8 cellular contexts compared by ENCODE assay signal in genomic region chr6:53651764-53652401, GRCh38. TPM values are rescaled to one million over a fixed set of nuclear protein-coding genes. Genes with fewer than 3 reads are reported as not detected.
DNase-seq lines count a peak whose midpoint lies in the region; ATAC-seq, FAIRE-seq and TF ChIP-seq lines count a peak whose summit lies in the region.

No MANE protein-coding gene starts in this region.

- ATAC-seq in GM23338 (peak; percentile 97), pancreas (peak; percentile 93 to 97 (median 95))

- no peaks in the 10 kb centered on the region for H3K36me3 ChIP-seq in GM23338 (ENCODE audit: insufficient read depth)
- H3K36me3 ChIP-seq in KMS-11 (ENCODE audit: insufficient read depth): no peaks in the 10 kb centered on the region
- H3K36me3 ChIP-seq in cardiac muscle cell: peaks cover 7% of the 10 kb centered on the region
- H3K36me3 ChIP-seq in pancreas: no peaks in the 10 kb centered on the region
- no peaks in the 10 kb centered on the region for H3K36me3 ChIP-seq in tibial artery

- TF ChIP-seq CTCF in GM23338 (conservative IDR thresholded peaks at IDR 0.05; ENCODE audit: low read depth in 2 of 2) (peak in 1 of 2 experiments; percentile 43; a peak in 2 of 4 replicates), KMS-11 (conservative IDR thresholded peaks at IDR 0.05; ENCODE audit: low read depth, low read length) (peak; percentile 26), cardiac muscle cell (IDR thresholded peaks at IDR 0.05; ENCODE audit: low read depth, low read length) (peak; percentile 9), pancreas (IDR thresholded peaks at IDR 0.05) (peak in 2 of 4 donors; percentile 29 to 31), tibial artery (IDR thresholded peaks at IDR 0.05) (peak; percentile 11 to 24)

- no peaks in the 10 kb centered on the region for H4K20me1 ChIP-seq in GM23338 (replicated peaks; ENCODE audit: insufficient read depth)
- H4K20me1 ChIP-seq in KMS-11 (ENCODE audit: insufficient read depth): no peaks in the 10 kb centered on the region

- H3K9ac ChIP-seq in KMS-11: peak overlapping the region; percentile 93

- H3K27ac ChIP-seq in GM23338 (ENCODE audit: low read depth) (no peak overlapping the region), KMS-11 (peak overlapping the region; percentile 82), cardiac muscle cell (no peak overlapping the region), pancreas (peak overlapping the region; percentile 85 to 94 (median 88)), tibial artery (peak overlapping the region in 1 of 2 donors; percentile 9)

- no peaks in the 10 kb centered on the region for H3F3A ChIP-seq in GM23338 (replicated peaks; ENCODE audit: low read depth)

- no peak for FAIRE-seq in pancreas (lab: Jason Lieb, UNC)

- DNase-seq in Daoy (ENCODE audit: low read depth): peak; percentile 88
- peak; percentile 88 for DNase-seq in GM23338 (ENCODE audit: low spot score)
- peak; percentile 75 for DNase-seq in SK-MEL-5 (ENCODE audit: low read depth, low spot score)
- DNase-seq in activated naive CD4-positive, alpha-beta T cell treated with anti-CD3 and anti-CD28 coated beads, Interleukin-2, amount 50 U/mL, for 16 hours: peak; percentile 81
- peak; percentile 52 to 79 for DNase-seq in cardiac muscle cell (ENCODE audit: low read depth in 1 of 2, low spot score in 1 of 2)
- DNase-seq in pancreas: peak; percentile 81 to 93 (median 90)
- DNase-seq in tibial artery: peak; percentile 55 to 83

- H3K79me2 ChIP-seq in GM23338 (replicated peaks; ENCODE audit: insufficient read depth) (no peaks in the 10 kb centered on the region), KMS-11 (ENCODE audit: insufficient read depth, low read depth) (no peaks in the 10 kb centered on the region)

- peak overlapping the region; percentile 82; the same call in 1 of the 2 replicates for H3K27ac Mint-ChIP-seq in GM23338

- H3K27me3 ChIP-seq in GM23338 (ENCODE audit: insufficient read depth): peaks cover 16% of the 10 kb centered on the region
- H3K27me3 ChIP-seq in KMS-11 (ENCODE audit: insufficient read depth, low read depth): peaks cover 2% of the 10 kb centered on the region; the same call in 1 of the 2 replicates
- peaks cover 11% of the 10 kb centered on the region for H3K27me3 ChIP-seq in cardiac muscle cell
- H3K27me3 ChIP-seq in pancreas: no peaks in the 10 kb centered on the region
- no peaks in the 10 kb centered on the region for H3K27me3 ChIP-seq in tibial artery

- no peaks in the 10 kb centered on the region for H3K9me3 ChIP-seq in cardiac muscle cell (ENCODE audit: low read depth)
- H3K9me3 ChIP-seq in pancreas: no peaks in the 10 kb centered on the region
- H3K9me3 ChIP-seq in tibial artery: no peaks in the 10 kb centered on the region

- peak overlapping the region; percentile 85 for H3K4me3 Mint-ChIP-seq in GM23338

- no peaks in the 10 kb centered on the region for H3K9me2 ChIP-seq in GM23338 (ENCODE audit: insufficient read depth)

- no peaks in the 10 kb centered on the region for H3K9me3 Mint-ChIP-seq in GM23338

- H3K4me1 ChIP-seq in GM23338 (ENCODE audit: insufficient read depth) (no peaks in the 10 kb centered on the region), KMS-11 (ENCODE audit: low read depth, poor library complexity, severe bottlenecking) (peaks cover 26% of the 10 kb centered on the region), cardiac muscle cell (ENCODE audit: low read depth) (no peaks in the 10 kb centered on the region), pancreas (peaks cover 0 to 5% (median 0%) of the 10 kb centered on the region in 3 donors), tibial artery (peaks cover 0 to 13% (median 7%) of the 10 kb centered on the region in 4 donors)

- WGBS in pancreas, 2 donors: 0 to 1% methylated on average over 57 to 68 of the region's 68 CpGs

- in situ Hi-C loops in SK-MEL-5 (cut with HindIII; ENCODE audit: low pct_unique_long_range_greater_than_20kb, low sequenced_read_pairs): loop anchor here (25.0 kb wide), 1 partner anchor 140 kb away; no protein-coding TSS in a partner anchor

- intact Hi-C loops in pancreas (cut with DNase I) (loop anchor here in 1 of 3 donors (10.0 kb wide), 1 partner anchor 157 kb away; no protein-coding TSS in a partner anchor), tibial artery (cut with DNase I; ENCODE audit: low total_unique reads) (loop anchor here (10.0 kb wide), 1 partner anchor 477 kb away; no protein-coding TSS in a partner anchor)

- H2AFZ ChIP-seq in GM23338 (peak overlapping the region; percentile 97), KMS-11 (ENCODE audit: low read depth) (peak overlapping the region; percentile 97)

- H3K36me3 Mint-ChIP-seq in GM23338 (ENCODE audit: low read depth): no peaks in the 10 kb centered on the region

- H3K4me3 ChIP-seq in GM23338: peak overlapping the region; percentile 60
- no peak overlapping the region for H3K4me3 ChIP-seq in KMS-11 (IDR thresholded peaks at IDR 0.05; ENCODE audit: insufficient read depth, low read depth, low read length)
- H3K4me3 ChIP-seq in cardiac muscle cell: peak overlapping the region; percentile 17
- peak overlapping the region; percentile 39 to 81 (median 56) for H3K4me3 ChIP-seq in pancreas
- H3K4me3 ChIP-seq in tibial artery: peak overlapping the region; percentile 49 to 61

- H3K27me3 Mint-ChIP-seq in GM23338 (ENCODE audit: insufficient read depth, low read depth, poor library complexity): peaks cover 10% of the 10 kb centered on the region

- no peaks in the 10 kb centered on the region; the same call in 2 of the 3 replicates for H3K4me1 Mint-ChIP-seq in GM23338

- peak overlapping the region; percentile 79 for H3K4me2 ChIP-seq in GM23338
- H3K4me2 ChIP-seq in KMS-11: peak overlapping the region; percentile 60

TF ChIP-seq in GM23338, 12 proteins besides CTCF, POLR2A, EP300 and RAD21 (continues in another document):
- no peak for TF ChIP-seq NANOG (IDR thresholded peaks at IDR 0.05; ENCODE audit: borderline replicate concordance)
- TF ChIP-seq EZH2 (IDR thresholded peaks at IDR 0.05; ENCODE audit: low read depth, unreplicated experiment): no peak
- TF ChIP-seq CREB1 (CRISPR knock-in tag; IDR thresholded peaks at IDR 0.05; ENCODE audit: low read depth): peak; percentile 72
- TF ChIP-seq POLR2AphosphoS5 (IDR thresholded peaks at IDR 0.05; ENCODE audit: low read depth): peak; percentile 45

RNA-seq across cellular contexts. Expression of gene KLHL31, which starts 13.7 kb away (rescaled TPM):
- total RNA-seq in Daoy (2014; rRNA removed; shearing (Covaris generic)): 0.27 and 0.40 TPM in 2 replicates
- total RNA-seq in GM23338 (2014; rRNA removed; shearing (Covaris generic)): 0.47 and 0.87 TPM in 2 replicates
- polyA plus RNA-seq in GM23338 (2016; fragmentation: Nextera tagmentation; extraction: Ambion mirVana) (0.37 and 0.57 TPM in 2 replicates), cardiac muscle cell (11.2 and 12.1 TPM in 2 replicates), pancreas (under 1 TPM; 0.35 to 0.38 TPM)
- 0.18 and 0.37 TPM in 2 replicates for total RNA-seq in SK-MEL-5 (2014; rRNA removed; shearing (Covaris generic))
- 0.02 TPM in 1 of 2 replicates, not detected in the other for polyA plus RNA-seq in SK-MEL-5 (2015; cell fraction: cytosol; rRNA removed)
- polyA plus RNA-seq in SK-MEL-5 (2015; cell fraction: nucleus; rRNA removed): 1.2 and 1.3 TPM in 2 replicates
- total RNA-seq in cardiac muscle cell (37.7 and 39.0 TPM in 2 replicates), pancreas (under 1 TPM; 0.12 to 0.81 (median 0.29) TPM)

Comparison
In these comparisons a context has a peak if more than half of its experiments do, and no peak if none do; other contexts are left out.
1. H3K27ac ChIP-seq: peak in KMS-11 (single experiment) and pancreas (4 of 4); none in GM23338 (single experiment) and cardiac muscle cell (single experiment).
2. RNA of gene KLHL31, which starts 13.7 kb away (total RNA-seq): 37.7 to 39.0 TPM in cardiac muscle cell; 0.47 to 0.87 TPM in GM23338, 0.27 to 0.40 TPM in Daoy, 0.12 to 0.81 TPM in pancreas and 0.18 to 0.37 TPM in SK-MEL-5; every median in the first group is over 10 times any median in the second.
3. Peak in every context shown above with its lines, with median percentiles within 50 percentile points of each other: DNase-seq.